Comparison of ENCODE assay signal across 17 cellular contexts in genomic region chr6:20915150-20915549, GRCh38.
DNase-seq lines count a peak whose midpoint lies in the region; ATAC-seq, FAIRE-seq and TF ChIP-seq lines count a peak whose summit lies in the region.
"Had no signal": no experiment of that assay in that cellular context is flagged by ENCODE, and none has a peak within 500 bp of the region (broad histone marks: within the 10 kb centered on the region; RNA-seq: fewer than 3 reads in every experiment).

No MANE protein-coding gene starts in this region.

- no peak for TF ChIP-seq CTCF in NB4 (IDR thresholded peaks at IDR 0.05; ENCODE audit: low read depth, low read length)
- TF ChIP-seq CTCF in K562 (IDR thresholded peaks at IDR 0.05 in 2 of 3, conservative IDR thresholded peaks at IDR 0.05 in 1 of 3; ENCODE audit: insufficient read depth in 2 of 3, low read depth in 1 of 3, low read length in 3 of 3), result no peak
- TF ChIP-seq CTCF in thyroid gland (IDR thresholded peaks at IDR 0.05), result no peak

- no peaks in the 10 kb centered on the region for H3K79me2 ChIP-seq in Karpas-422 (ENCODE audit: low read length)
- H3K79me2 ChIP-seq in K562 (ENCODE audit: control insufficient read depth, insufficient read depth, low read length), result no peaks in the 10 kb centered on the region

- no peak for TF ChIP-seq EP300 in K562 (IDR thresholded peaks at IDR 0.05; ENCODE audit: low read length)

- no peak for TF ChIP-seq POLR2A in NB4 (IDR thresholded peaks at IDR 0.05; ENCODE audit: extremely low read depth, insufficient read length)
- TF ChIP-seq POLR2A in K562 (conservative IDR thresholded peaks at IDR 0.05), result no peak
- TF ChIP-seq POLR2A in thyroid gland (IDR thresholded peaks at IDR 0.05), result no peak

- no peaks in the 10 kb centered on the region for H3K36me3 ChIP-seq in Karpas-422 (ENCODE audit: insufficient read depth, low read length)
- H3K36me3 ChIP-seq in K562 (ENCODE audit: control insufficient read depth, insufficient read depth, low read length), result no peaks in the 10 kb centered on the region
- H3K36me3 ChIP-seq in H7 (replicated peaks; ENCODE audit: control insufficient read depth, insufficient read depth, low read length), result no peaks in the 10 kb centered on the region; the same call in 1 of the 2 replicates
- no peaks in the 10 kb centered on the region for H3K36me3 ChIP-seq in thyroid gland

- H3K27me3 ChIP-seq in Karpas-422 (ENCODE audit: low read length) (no peaks in the 10 kb centered on the region), K562 (ENCODE audit: control insufficient read depth in 2 of 2, insufficient read depth in 2 of 2, low read length in 2 of 2) (no peaks in the 10 kb centered on the region), H7 (ENCODE audit: control insufficient read depth, insufficient read depth, low read length) (no peaks in the 10 kb centered on the region), thyroid gland (no peaks in the 10 kb centered on the region)
- H3K27me3 ChIP-seq: BLaER1 treated with 17β-estradiol and CSF1 and Interleukin-3, amounts not matched to agents 10 nM and 100 nM had no signal

- FAIRE-seq in K562 (lab: Jason Lieb, UNC), result no peak
- FAIRE-seq: H1, HepG2, HTR-8/SVneo had no signal

- POLR2A ChIA-PET in K562 (lab: Yijun Ruan, JAX), result no interaction called here

- H2AFZ ChIP-seq in Karpas-422 (ENCODE audit: low read length) (no peak overlapping the region), K562 (ENCODE audit: low read depth, low read length) (no peak overlapping the region)

- H3K4me1 ChIP-seq in Karpas-422 (ENCODE audit: low read length) (no peaks in the 10 kb centered on the region), K562 (replicated peaks in 1 of 2; ENCODE audit: control insufficient read depth in 2 of 2, insufficient read depth in 2 of 2, low read length in 2 of 2) (no peaks in the 10 kb centered on the region), thyroid gland (no peaks in the 10 kb centered on the region)

- H4K20me1 ChIP-seq in Karpas-422 (ENCODE audit: insufficient read depth, low read depth, low read length) (no peaks in the 10 kb centered on the region), K562 (replicated peaks; ENCODE audit: control insufficient read depth, insufficient read depth, low read length) (no peaks in the 10 kb centered on the region)
- H4K20me1 ChIP-seq: BLaER1 treated with 17β-estradiol and CSF1 and Interleukin-3, amounts not matched to agents 10 nM and 100 nM had no signal

- no peak overlapping the region for H3K4me2 ChIP-seq in Karpas-422 (ENCODE audit: low read depth, low read length, poor library complexity, severe bottlenecking)
- H3K4me2 ChIP-seq in K562 (ENCODE audit: insufficient read depth, low read length), result no peak overlapping the region
- H3K4me2 ChIP-seq: BLaER1 treated with 17β-estradiol and CSF1 and Interleukin-3, amounts not matched to agents 10 nM and 100 nM had no signal

- H3K9me1 ChIP-seq in K562 (ENCODE audit: control insufficient read depth, insufficient read depth, low read length), result no peaks in the 10 kb centered on the region

- H3K27ac ChIP-seq in Karpas-422 (ENCODE audit: low read length), result no peak overlapping the region
- H3K27ac ChIP-seq in K562 (ENCODE audit: extremely low read depth, low read depth, low read length), result no peak overlapping the region
- no peak overlapping the region for H3K27ac ChIP-seq in thyroid gland

- H3K4me3 ChIP-seq in Karpas-422 (ENCODE audit: low read length) (no peak overlapping the region), NB4 (ENCODE audit: low read depth, low read length) (no peak overlapping the region), K562 (no peak overlapping the region), H7 (ENCODE audit: insufficient read depth, low read depth, low read length) (no peak overlapping the region), thyroid gland (replicated peaks in 1 of 3) (no peak overlapping the region)
- H3K4me3 ChIP-seq: BLaER1 treated with 17β-estradiol and CSF1 and Interleukin-3, amounts not matched to agents 10 nM and 100 nM had no signal

- peak; percentile 87 for DNase-seq in CD1c-positive myeloid dendritic cell (ENCODE audit: extremely low spot score)
- peak; percentile 40 for DNase-seq in Karpas-422
- DNase-seq in NB4 (ENCODE audit: low read depth), result peak; percentile 40
- no peak for DNase-seq in K562 (ENCODE audit: extremely low read depth in 1 of 4, low spot score in 3 of 4)
- no peak for DNase-seq in GM19240 (ENCODE audit: insufficient read length, low spot score)
- DNase-seq in H7, result no peak
- DNase-seq in thyroid gland, result no peak
- DNase-seq: ACHN; Calu3; CD4-positive, alpha-beta T cell; DMS 273 treated with DMSO at 0.1 percent for 48 hours; HCEC 1CT; HFFc6 had no signal

- H3K9me3 ChIP-seq in Karpas-422 (ENCODE audit: low read length) (peaks cover 10% of the 10 kb centered on the region), K562 (replicated peaks; ENCODE audit: control insufficient read depth, insufficient read depth, low read depth, low read length) (no peaks in the 10 kb centered on the region; the same call in 1 of the 2 replicates), thyroid gland (no peaks in the 10 kb centered on the region)

- in situ Hi-C loops in K562 (cut with MboI), result no loop called here

- TF ChIP-seq RAD21 in K562 (CRISPR knock-in tag; conservative IDR thresholded peaks at IDR 0.05 in 1 of 2, IDR thresholded peaks at IDR 0.05 in 1 of 2), result no peak

- ATAC-seq in K562, result no peak
- ATAC-seq: HepG2 had no signal

- 37% methylated on average over 1 of the region's 1 CpG for WGBS in K562 (ENCODE audit: insufficient coverage, low coverage, missing lambda C conversion rate)
- 88 to 100% methylated on average over 1 of the region's 1 CpG for WGBS in thyroid gland, 2 donors

- intact Hi-C loops in K562 (cut with micrococcal nuclease), result no loop called here
- intact Hi-C loops in thyroid gland (cut with DNase I), result no loop called here

- CTCF ChIA-PET in K562 (lab: Yijun Ruan, JAX; ENCODE audit: low intra/inter-chr PET ratio), result no interaction called here

- H3K9ac ChIP-seq in Karpas-422 (ENCODE audit: low read length) (no peak overlapping the region), K562 (ENCODE audit: insufficient read depth in 1 of 2, low read depth in 2 of 2, low read length in 2 of 2) (no peak overlapping the region)
- H3K9ac ChIP-seq: BLaER1 treated with 17β-estradiol and CSF1 and Interleukin-3, amounts not matched to agents 10 nM and 100 nM had no signal

- no peaks in the 10 kb centered on the region for H3K9me2 ChIP-seq in Karpas-422 (replicated peaks; ENCODE audit: insufficient read depth, low read length)

- no TSS peak for BruUV-seq in K562 (replicated peaks; lab: Mats Ljungman, UMichigan)

TF ChIP-seq in K562, 482 proteins besides CTCF, POLR2A, EP300 and RAD21:
- TF ChIP-seq, protein P1, sequence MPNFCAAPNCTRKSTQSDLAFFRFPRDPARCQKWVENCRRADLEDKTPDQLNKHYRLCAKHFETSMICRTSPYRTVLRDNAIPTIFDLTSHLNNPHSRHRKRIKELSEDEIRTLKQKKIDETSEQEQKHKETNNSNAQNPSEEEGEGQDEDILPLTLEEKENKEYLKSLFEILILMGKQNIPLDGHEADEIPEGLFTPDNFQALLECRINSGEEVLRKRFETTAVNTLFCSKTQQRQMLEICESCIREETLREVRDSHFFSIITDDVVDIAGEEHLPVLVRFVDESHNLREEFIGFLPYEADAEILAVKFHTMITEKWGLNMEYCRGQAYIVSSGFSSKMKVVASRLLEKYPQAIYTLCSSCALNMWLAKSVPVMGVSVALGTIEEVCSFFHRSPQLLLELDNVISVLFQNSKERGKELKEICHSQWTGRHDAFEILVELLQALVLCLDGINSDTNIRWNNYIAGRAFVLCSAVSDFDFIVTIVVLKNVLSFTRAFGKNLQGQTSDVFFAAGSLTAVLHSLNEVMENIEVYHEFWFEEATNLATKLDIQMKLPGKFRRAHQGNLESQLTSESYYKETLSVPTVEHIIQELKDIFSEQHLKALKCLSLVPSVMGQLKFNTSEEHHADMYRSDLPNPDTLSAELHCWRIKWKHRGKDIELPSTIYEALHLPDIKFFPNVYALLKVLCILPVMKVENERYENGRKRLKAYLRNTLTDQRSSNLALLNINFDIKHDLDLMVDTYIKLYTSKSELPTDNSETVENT (CRISPR knock-in tag; IDR thresholded peaks at IDR 0.05), result no peak
- TF ChIP-seq POLR3G (IDR thresholded peaks at IDR 0.05; ENCODE audit: extremely low read depth, insufficient read length, insufficient replicate concordance), result no peak
- TF ChIP-seq E2F6 (IDR thresholded peaks at IDR 0.05; ENCODE audit: borderline replicate concordance in 1 of 2, extremely low read depth in 1 of 2, insufficient read depth in 1 of 2, insufficient read length in 1 of 2, low read depth in 1 of 2, low read length in 1 of 2, poor library complexity in 1 of 2, severe bottlenecking in 1 of 2), result no peak
- peak; percentile 51; the same call in 1 of the 2 replicates for TF ChIP-seq SPI1 (IDR thresholded peaks at IDR 0.05; ENCODE audit: borderline replicate concordance, low read depth, low read length)
- peak; percentile 43; the same call in 1 of the 2 replicates for TF ChIP-seq SMARCE1 (IDR thresholded peaks at IDR 0.05)
- TF ChIP-seq PKNOX1 (IDR thresholded peaks at IDR 0.05), result no peak
- TF ChIP-seq TRIM28 (IDR thresholded peaks at IDR 0.05), result no peak
- no peak for TF ChIP-seq ZNF431 (CRISPR knock-in tag; IDR thresholded peaks at IDR 0.05)
TF ChIP-seq in K562: peak in this region for 2.

Comparison
In these comparisons a context has a peak if more than half of its experiments do, and no peak if none do; other contexts are left out.
1. DNase-seq: peak in CD1c-positive myeloid dendritic cell (single experiment), Karpas-422 (single experiment) and NB4 (single experiment); none in K562 (0 of 4), GM19240 (single experiment), H7 (single experiment) and thyroid gland (0 of 2).